Comparison of ENCODE assay signal across 10 cellular contexts in the genomic region with DNA sequence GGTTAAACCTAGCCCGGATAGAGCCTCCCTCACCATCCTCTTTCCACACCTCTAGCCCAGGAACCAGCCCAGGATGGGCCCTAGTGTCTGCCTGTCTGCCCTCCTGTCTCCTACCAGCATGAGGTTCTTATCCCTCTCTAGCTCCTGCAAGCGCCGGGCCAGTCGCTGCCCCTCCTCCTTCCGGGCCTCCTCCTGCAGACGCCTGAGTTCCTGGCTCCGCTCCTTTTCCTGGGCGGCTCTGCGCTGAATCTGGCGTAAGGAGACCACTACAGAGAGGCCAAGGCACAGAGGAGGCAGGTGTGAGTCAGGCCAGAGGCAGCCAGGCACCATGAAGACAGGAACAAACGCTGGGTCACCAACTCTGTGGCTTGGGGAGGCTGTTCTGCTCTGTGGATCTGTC. TPM values are rescaled to one million over a fixed set of nuclear protein-coding genes. Genes with fewer than 3 reads are reported as not detected.
DNase-seq lines count a peak whose midpoint lies in the region; ATAC-seq and TF ChIP-seq lines count a peak whose summit lies in the region.
"Had no signal": no experiment of that assay in that cellular context is flagged by ENCODE, and none has a peak within 500 bp of the region (broad histone marks: within the 10 kb centered on the region; RNA-seq: fewer than 3 reads in every experiment).

No MANE protein-coding gene starts in this region.

- peak overlapping the region; percentile 67 for H3K27ac ChIP-seq in HUES48 (ENCODE audit: low read depth, low read length)
- peak overlapping the region in 1 of 2 donors; percentile 15 for H3K27ac ChIP-seq in testis
- H3K27ac ChIP-seq in SJCRH30, result no peak overlapping the region; the same call in 1 of the 2 replicates

- H3K9me3 ChIP-seq in HUES48 (ENCODE audit: control insufficient read depth, insufficient read depth, low read length) (no peaks in the 10 kb centered on the region), testis (no peaks in the 10 kb centered on the region), SJCRH30 (replicated peaks) (no peaks in the 10 kb centered on the region)

- DNase-seq in dedifferentiated amniotic fluid mesenchymal stem cell (ENCODE audit: extremely low spot score) (peak; percentile 22), iris pigment epithelial cell (ENCODE audit: low read depth) (peak; percentile 93), testis (peak; percentile 46), SJCRH30 (no peak), C1 segment of cervical spinal cord (lab: John Stamatoyannopoulos, UW) (no peak), GDM1 (lab: John Stamatoyannopoulos, UW) (no peak)
- no peak for DNase-seq in activated CD8-positive, alpha-beta T cell treated with anti-CD3 and anti-CD28 coated beads, Interleukin-2, amount 10 ng/mL, durations not matched to agents 7 days and 5 days
- DNase-seq: GF-D8, NCI-H1417 treated with DMSO at 0.1 percent for 48 hours had no signal

- peaks cover 14% of the 10 kb centered on the region; the same call in 1 of the 2 replicates for H3K4me1 ChIP-seq in HUES48 (ENCODE audit: control insufficient read depth, insufficient read depth, low read length)
- H3K4me1 ChIP-seq in testis, result no peaks in the 10 kb centered on the region
- peaks cover 20% of the 10 kb centered on the region for H3K4me1 ChIP-seq in SJCRH30

- no peak overlapping the region for H3K9ac ChIP-seq in HUES48 (ENCODE audit: low read depth, low read length)

- H3K36me3 Mint-ChIP-seq in activated CD8-positive, alpha-beta T cell treated with anti-CD3 and anti-CD28 coated beads, Interleukin-2, amount 10 ng/mL, durations not matched to agents 7 days and 5 days (ENCODE audit: low read depth), result peaks cover 6% of the 10 kb centered on the region

- TF ChIP-seq CTCF in testis (IDR thresholded peaks at IDR 0.05), result no peak

- no peak for TF ChIP-seq POLR2A in testis (IDR thresholded peaks at IDR 0.05)

- H3K27me3 ChIP-seq in HUES48 (ENCODE audit: control insufficient read depth, insufficient read depth, low read length) (no peaks in the 10 kb centered on the region), testis (no peaks in the 10 kb centered on the region), SJCRH30 (no peaks in the 10 kb centered on the region)

- H3K36me3 ChIP-seq in HUES48 (ENCODE audit: control insufficient read depth, insufficient read depth, low read length) (peaks cover 51% of the 10 kb centered on the region), testis (ENCODE audit: low read depth, missing control alignments) (no peaks in the 10 kb centered on the region), SJCRH30 (0 out of 2 replicates have a peak, but pooled peaks cover 6% of the 10 kb centered on the region)

- ATAC-seq in activated CD8-positive, alpha-beta T cell treated with anti-CD3 and anti-CD28 coated beads, Interleukin-2, amount 10 ng/mL, durations not matched to agents 7 days and 5 days, result no peak

- H3K27ac Mint-ChIP-seq in activated CD8-positive, alpha-beta T cell treated with anti-CD3 and anti-CD28 coated beads, Interleukin-2, amount 10 ng/mL, durations not matched to agents 7 days and 5 days, result no peak overlapping the region

- H3K4me3 Mint-ChIP-seq in activated CD8-positive, alpha-beta T cell treated with anti-CD3 and anti-CD28 coated beads, Interleukin-2, amount 10 ng/mL, durations not matched to agents 7 days and 5 days, result no peak overlapping the region

- intact Hi-C loops in testis (cut with DNase I; ENCODE audit: low total_unique reads), result loop anchor here (10.0 kb wide), 1 partner anchor 222 kb away; no protein-coding TSS in a partner anchor

- WGBS in testis, 2 donors, result 47 to 66% methylated on average over 11 of the region's 11 CpGs

- H3K27me3 Mint-ChIP-seq in activated CD8-positive, alpha-beta T cell treated with anti-CD3 and anti-CD28 coated beads, Interleukin-2, amount 10 ng/mL, durations not matched to agents 7 days and 5 days (ENCODE audit: low read depth), result no peaks in the 10 kb centered on the region

- H3K9me3 Mint-ChIP-seq in activated CD8-positive, alpha-beta T cell treated with anti-CD3 and anti-CD28 coated beads, Interleukin-2, amount 10 ng/mL, durations not matched to agents 7 days and 5 days (ENCODE audit: insufficient read depth), result no peaks in the 10 kb centered on the region

- H3K4me1 Mint-ChIP-seq in activated CD8-positive, alpha-beta T cell treated with anti-CD3 and anti-CD28 coated beads, Interleukin-2, amount 10 ng/mL, durations not matched to agents 7 days and 5 days (ENCODE audit: low read depth), result no peaks in the 10 kb centered on the region

- H3K4me3 ChIP-seq in HUES48 (ENCODE audit: low read depth, low read length) (no peak overlapping the region), testis (no peak overlapping the region), SJCRH30 (no peak overlapping the region)

- CTCF ChIA-PET in activated CD8-positive, alpha-beta T cell treated with anti-CD3 and anti-CD28 coated beads, Interleukin-2, amount 10 ng/mL, durations not matched to agents 7 days and 5 days (lab: Charles Lee), result interaction anchor here (1.7 to 2.6 kb wide), 2 partner anchors 14 to 224 kb away, joined by 7 to 8 read pairs; no protein-coding TSS in a partner anchor

- POLR2A ChIA-PET in activated CD8-positive, alpha-beta T cell treated with anti-CD3 and anti-CD28 coated beads, Interleukin-2, amount 10 ng/mL, durations not matched to agents 7 days and 5 days (lab: Charles Lee), result no interaction called here

RNA-seq across cellular contexts. Expression of gene PSORS1C2, which starts 4.3 kb away (rescaled TPM):
- total RNA-seq in testis, result not detected
- polyA plus RNA-seq in testis (ENCODE audit: insufficient read depth, low read depth, low replicate concordance), result not detected
- total RNA-seq in SJCRH30 (2014; rRNA removed; shearing (Covaris generic)), result not detected in 2 replicates
- not detected for total RNA-seq in activated CD8-positive, alpha-beta T cell treated with anti-CD3 and anti-CD28 coated beads, Interleukin-2, amount 10 ng/mL, durations not matched to agents 7 days and 5 days

RNA-seq across cellular contexts. Expression of gene CCHCR1, which starts 14.5 kb away (rescaled TPM):
- 10 to 100 TPM; 86.4 to 93.2 TPM for total RNA-seq in testis
- polyA plus RNA-seq in testis (ENCODE audit: insufficient read depth, low read depth, low replicate concordance), result 174 TPM
- total RNA-seq in SJCRH30 (2014; rRNA removed; shearing (Covaris generic)), result 21.7 and 26.6 TPM in 2 replicates
- total RNA-seq in activated CD8-positive, alpha-beta T cell treated with anti-CD3 and anti-CD28 coated beads, Interleukin-2, amount 10 ng/mL, durations not matched to agents 7 days and 5 days, result 10 to 100 TPM; 36.5 to 41.9 TPM

RNA-seq across cellular contexts. Expression of gene TCF19, which starts 15.2 kb away (rescaled TPM):
- total RNA-seq in testis, result 1 to 10 TPM; 3.6 to 3.7 TPM
- polyA plus RNA-seq in testis (ENCODE audit: insufficient read depth, low read depth, low replicate concordance), result 4.7 TPM
- 22.7 and 26.8 TPM in 2 replicates for total RNA-seq in SJCRH30 (2014; rRNA removed; shearing (Covaris generic))
- 100 to 1,000 TPM; 122 to 125 TPM for total RNA-seq in activated CD8-positive, alpha-beta T cell treated with anti-CD3 and anti-CD28 coated beads, Interleukin-2, amount 10 ng/mL, durations not matched to agents 7 days and 5 days

RNA-seq across cellular contexts. Expression of gene CDSN, which starts 22.9 kb away (rescaled TPM):
- under 1 TPM in 1 of 2 donors, not detected in 1; 0.06 TPM for total RNA-seq in testis
- 0.32 TPM for polyA plus RNA-seq in testis (ENCODE audit: insufficient read depth, low read depth, low replicate concordance)
- 0.06 TPM in 1 of 2 replicates, not detected in the other for total RNA-seq in SJCRH30 (2014; rRNA removed; shearing (Covaris generic))
- total RNA-seq in activated CD8-positive, alpha-beta T cell treated with anti-CD3 and anti-CD28 coated beads, Interleukin-2, amount 10 ng/mL, durations not matched to agents 7 days and 5 days, result not detected

RNA-seq across cellular contexts. Expression of gene POU5F1, which starts 27.3 kb away (rescaled TPM):
- 1 to 10 TPM; 1.3 to 4.2 TPM for total RNA-seq in testis
- 3.0 TPM for polyA plus RNA-seq in testis (ENCODE audit: insufficient read depth, low read depth, low replicate concordance)
- total RNA-seq in SJCRH30 (2014; rRNA removed; shearing (Covaris generic)), result 2.4 and 5.7 TPM in 2 replicates
- total RNA-seq in activated CD8-positive, alpha-beta T cell treated with anti-CD3 and anti-CD28 coated beads, Interleukin-2, amount 10 ng/mL, durations not matched to agents 7 days and 5 days, result not detected

Comparison
In these comparisons a context has a peak if more than half of its experiments do, and no peak if none do; other contexts are left out.
1. DNase-seq: peak in dedifferentiated amniotic fluid mesenchymal stem cell (single experiment), iris pigment epithelial cell (single experiment) and testis (single experiment); none in SJCRH30 (0 of 2), C1 segment of cervical spinal cord (0 of 14), activated CD8-positive, alpha-beta T cell treated with anti-CD3 and anti-CD28 coated beads, Interleukin-2, amount 10 ng/mL, durations not matched to agents 7 days and 5 days (single experiment) and GDM1 (single experiment).